Comparison of ENCODE assay signal across 26 cellular contexts in genomic region chr11:40170076-40170475, GRCh38.
A peak's percentile ranks its signal among the peaks of the same experiment; 100 is the strongest.
DNase-seq lines count a peak whose midpoint lies in the region; ATAC-seq and TF ChIP-seq lines count a peak whose summit lies in the region.
"Had no signal": no experiment of that assay in that cellular context is flagged by ENCODE, and none has a peak within 500 bp of the region (broad histone marks: within the 10 kb centered on the region; RNA-seq: fewer than 3 reads in every experiment).

No MANE protein-coding gene starts in this region.

- no peak for TF ChIP-seq CTCF in nephron (IDR thresholded peaks at IDR 0.05; ENCODE audit: unreplicated experiment in 3 of 3)

- H3K36me3 ChIP-seq in effector memory CD4-positive, alpha-beta T cell (ENCODE audit: control insufficient read depth, insufficient read depth, low read length) = no peaks in the 10 kb centered on the region
- H3K36me3 ChIP-seq: ascending aorta, left ventricle myocardium inferior, MG63, transverse colon had no signal

- peak overlapping the region; percentile 64 to 91 (median 79) for H3K27ac Mint-ChIP-seq in nephron
- H3K27ac Mint-ChIP-seq in effector memory CD8-positive, alpha-beta T cell = no peak overlapping the region
- H3K27ac Mint-ChIP-seq: activated naive CD4-positive, alpha-beta T cell treated with anti-CD3 and anti-CD28 coated beads, Interleukin-2, amount 10 ng/mL, durations not matched to agents 7 days and 5 days; activated T-cell treated with anti-CD3 and anti-CD28 coated beads, Interleukin-2, amount 50 U/mL, for 72 hours; CD4-positive, CD25-positive, alpha-beta regulatory T cell; GM23338; progenitor cell of endocrine pancreas; stimulated activated naive CD8-positive, alpha-beta T cell treated with anti-CD3 and anti-CD28 coated beads, Interleukin-15, amount 100 ng/mL, for 72 hours had no signal

- H3K4me1 Mint-ChIP-seq in nephron = peaks cover 5% of the 10 kb centered on the region
- H3K4me1 Mint-ChIP-seq in effector memory CD8-positive, alpha-beta T cell (ENCODE audit: low read depth in 2 of 2) = no peaks in the 10 kb centered on the region
- H3K4me1 Mint-ChIP-seq: activated naive CD4-positive, alpha-beta T cell treated with anti-CD3 and anti-CD28 coated beads, Interleukin-2, amount 10 ng/mL, durations not matched to agents 7 days and 5 days; CD4-positive, CD25-positive, alpha-beta regulatory T cell; stimulated activated naive CD8-positive, alpha-beta T cell treated with anti-CD3 and anti-CD28 coated beads, Interleukin-15, amount 100 ng/mL, for 72 hours had no signal

- H3K36me3 Mint-ChIP-seq in nephron (ENCODE audit: low read depth) = peaks cover 9% of the 10 kb centered on the region
- H3K36me3 Mint-ChIP-seq in effector memory CD8-positive, alpha-beta T cell (ENCODE audit: insufficient read depth) = no peaks in the 10 kb centered on the region
- H3K36me3 Mint-ChIP-seq: activated naive CD4-positive, alpha-beta T cell treated with anti-CD3 and anti-CD28 coated beads, Interleukin-2, amount 10 ng/mL, durations not matched to agents 7 days and 5 days; CD4-positive, CD25-positive, alpha-beta regulatory T cell had no signal

- DNase-seq in SW480 (ENCODE audit: low spot score) = peak; percentile 89
- DNase-seq in effector memory CD4-positive, alpha-beta T cell = no peak
- DNase-seq in effector memory CD8-positive, alpha-beta T cell = no peak
- DNase-seq: activated CD4-positive, alpha-beta T cell treated with anti-CD3 and anti-CD28 coated beads for 1 hour; activated CD8-positive, alpha-beta memory T cell treated with anti-CD3 and anti-CD28 coated beads for 24 hours; activated naive CD4-positive, alpha-beta T cell treated with anti-CD3 and anti-CD28 coated beads, Interleukin-2, amount 10 ng/mL, durations not matched to agents 7 days and 5 days; activated T-cell treated with anti-CD3 and anti-CD28 coated beads, Interleukin-2, amount 50 U/mL, for 72 hours; CD4-positive, CD25-positive, alpha-beta regulatory T cell; glutamatergic neuron; left ventricle myocardium inferior; MG63; midbrain; NCI-H1436 treated with DMSO at 0.1 percent for 48 hours; Right ventricle myocardium superior; stimulated activated CD4-positive, alpha-beta T cell treated with anti-CD3 and anti-CD28 coated beads, Interleukin-4, amount 100 ng/mL, for 24 hours; stimulated activated naive CD8-positive, alpha-beta T cell treated with anti-CD3 and anti-CD28 coated beads, Interleukin-15, amount 100 ng/mL, for 72 hours; transverse colon had no signal

- no peaks in the 10 kb centered on the region for H3K9me3 ChIP-seq in effector memory CD4-positive, alpha-beta T cell (ENCODE audit: control insufficient read depth, low read length)
- H3K9me3 ChIP-seq: ascending aorta, MG63 had no signal

- H3K4me3 ChIP-seq in effector memory CD4-positive, alpha-beta T cell (ENCODE audit: insufficient read depth, low read depth, low read length, poor library complexity, severe bottlenecking) = no peak overlapping the region
- H3K4me3 ChIP-seq: ascending aorta, GM23338, left ventricle myocardium inferior, MG63, smooth muscle cell, transverse colon had no signal

- ATAC-seq in GM18861 (IDR thresholded peaks at IDR 0.05; ENCODE audit: unreplicated experiment) = peak; percentile 48
- ATAC-seq in HG02588 (IDR thresholded peaks at IDR 0.05; ENCODE audit: unreplicated experiment) = peak; percentile 38
- ATAC-seq in GM21528 (IDR thresholded peaks at IDR 0.05; ENCODE audit: low FRiP score, unreplicated experiment) = no peak
- ATAC-seq in effector memory CD8-positive, alpha-beta T cell (replicated peaks) = no peak
- ATAC-seq: activated T-cell treated with anti-CD3 and anti-CD28 coated beads, Interleukin-2, amount 50 U/mL, for 72 hours; GM23338; stimulated activated naive CD8-positive, alpha-beta T cell treated with anti-CD3 and anti-CD28 coated beads, Interleukin-15, amount 100 ng/mL, for 72 hours had no signal

- no peaks in the 10 kb centered on the region for H3K27me3 ChIP-seq in effector memory CD4-positive, alpha-beta T cell (replicated peaks; ENCODE audit: control insufficient read depth, insufficient read depth, low read length, poor library complexity, severe bottlenecking)
- H3K27me3 ChIP-seq: ascending aorta, MG63, transverse colon had no signal

- H3K27me3 Mint-ChIP-seq in nephron (ENCODE audit: low read depth) = no peaks in the 10 kb centered on the region
- H3K27me3 Mint-ChIP-seq in effector memory CD8-positive, alpha-beta T cell = no peaks in the 10 kb centered on the region
- H3K27me3 Mint-ChIP-seq: activated naive CD4-positive, alpha-beta T cell treated with anti-CD3 and anti-CD28 coated beads, Interleukin-2, amount 10 ng/mL, durations not matched to agents 7 days and 5 days; CD4-positive, CD25-positive, alpha-beta regulatory T cell; progenitor cell of endocrine pancreas; stimulated activated naive CD8-positive, alpha-beta T cell treated with anti-CD3 and anti-CD28 coated beads, Interleukin-15, amount 100 ng/mL, for 72 hours had no signal

- H3K9me3 Mint-ChIP-seq in nephron = peaks cover 6% of the 10 kb centered on the region
- peaks cover 2 to 25% of the 10 kb centered on the region in 2 donors for H3K9me3 Mint-ChIP-seq in effector memory CD8-positive, alpha-beta T cell

- H3K4me3 Mint-ChIP-seq in nephron = no peak overlapping the region
- H3K4me3 Mint-ChIP-seq in effector memory CD8-positive, alpha-beta T cell = no peak overlapping the region
- H3K4me3 Mint-ChIP-seq: activated naive CD4-positive, alpha-beta T cell treated with anti-CD3 and anti-CD28 coated beads, Interleukin-2, amount 10 ng/mL, durations not matched to agents 7 days and 5 days; activated T-cell treated with anti-CD3 and anti-CD28 coated beads, Interleukin-2, amount 50 U/mL, for 72 hours; CD4-positive, CD25-positive, alpha-beta regulatory T cell; GM23338; neural crest cell; stimulated activated naive CD8-positive, alpha-beta T cell treated with anti-CD3 and anti-CD28 coated beads, Interleukin-15, amount 100 ng/mL, for 72 hours had no signal

- no peaks in the 10 kb centered on the region for H3K4me1 ChIP-seq in effector memory CD4-positive, alpha-beta T cell (ENCODE audit: control insufficient read depth, insufficient read depth, low read length, poor library complexity, severe bottlenecking)
- H3K4me1 ChIP-seq: ascending aorta, left ventricle myocardium inferior, transverse colon had no signal

- H3K27ac ChIP-seq in effector memory CD4-positive, alpha-beta T cell (ENCODE audit: insufficient read depth, low read length, poor library complexity, severe bottlenecking) = no peak overlapping the region
- H3K27ac ChIP-seq: ascending aorta, left ventricle myocardium inferior, transverse colon had no signal

Comparison
In these comparisons a context has a peak if more than half of its experiments do, and no peak if none do; other contexts are left out.
1. ATAC-seq: peak in GM18861 (single experiment) and HG02588 (single experiment); none in GM21528 (single experiment) and effector memory CD8-positive, alpha-beta T cell (single experiment).
2. H3K27ac Mint-ChIP-seq: peak in nephron (3 of 3); none in effector memory CD8-positive, alpha-beta T cell (0 of 2).